7 cellular contexts compared by ENCODE assay signal in genomic region chr3:126974756-126975155, GRCh38.
"Had no signal": no experiment of that assay in that cellular context is flagged by ENCODE, and none has a peak within 500 bp of the region (broad histone marks: within the 10 kb centered on the region; RNA-seq: fewer than 3 reads in every experiment).

No MANE protein-coding gene starts in this region.

- H3K9ac ChIP-seq: KMS-11 had no signal

- FAIRE-seq: HTR-8/SVneo had no signal

- H3K27ac ChIP-seq: HL-60, KMS-11 had no signal

- DNase-seq: IMR-90, KBM-7, KG1 had no signal

- H3K27ac Mint-ChIP-seq: IgD-negative memory B cell had no signal

- H3K4me2 ChIP-seq: KMS-11 had no signal
